ENCODE assay signal across 1 cellular context in genomic region chr3:196238612-196239190, GRCh38.
TF ChIP-seq lines count a peak whose summit lies in the region.

No MANE protein-coding gene starts in this region.

TF ChIP-seq in WTC11, 78 proteins besides CTCF, POLR2A, EP300 and RAD21 (continued from another document):
- TF ChIP-seq ZNF281 (CRISPR knock-in tag; IDR thresholded peaks at IDR 0.05) (no peak), PRDM15 (CRISPR knock-in tag; IDR thresholded peaks at IDR 0.05) (no peak), ATF1 (CRISPR knock-in tag; IDR thresholded peaks at IDR 0.05) (no peak)
